In the genomic region with DNA sequence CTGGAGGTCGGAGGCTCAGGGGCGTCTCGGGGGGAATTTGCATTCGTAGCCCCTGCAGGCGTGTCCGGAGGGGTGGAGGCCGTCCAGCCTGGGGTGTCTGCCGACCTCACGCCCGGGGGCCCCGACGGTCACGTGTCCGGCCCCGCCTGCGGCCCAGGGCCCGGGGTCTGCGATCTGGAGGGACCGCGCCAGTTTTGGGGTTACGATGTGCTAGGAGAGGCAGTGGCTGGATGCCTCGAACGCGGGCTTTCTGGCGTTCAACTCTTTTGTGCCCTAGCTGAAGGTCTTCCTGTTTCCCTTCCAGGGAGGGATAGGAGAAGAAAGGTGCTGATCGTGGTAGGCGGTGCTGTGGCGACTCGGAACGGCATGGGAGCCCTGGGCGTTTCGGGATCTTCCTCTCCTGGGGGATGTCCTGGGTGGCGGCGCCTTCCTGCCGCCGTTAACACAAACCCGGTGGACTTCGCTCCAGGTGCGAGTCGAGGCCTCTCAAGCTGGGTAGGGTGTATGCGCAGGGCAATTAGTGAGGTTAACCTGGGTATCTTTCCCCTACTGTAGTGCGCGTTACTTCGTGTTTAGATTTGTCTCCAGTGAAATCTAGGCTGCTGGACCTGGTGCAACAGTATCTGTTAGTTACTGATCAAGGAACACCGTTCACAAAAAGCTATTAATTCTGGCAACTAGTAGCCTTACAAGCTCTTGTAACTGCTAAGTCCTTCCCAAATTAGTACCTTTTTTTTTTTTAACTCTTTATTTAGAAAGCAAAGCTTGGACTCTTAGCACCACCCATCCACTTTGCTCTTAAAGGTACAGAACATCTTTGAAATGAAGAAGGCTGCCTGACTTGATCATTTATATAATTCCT, we compare ENCODE assay signal across 8 cellular contexts. TPM values are rescaled to one million over a fixed set of nuclear protein-coding genes. Genes with fewer than 3 reads are reported as not detected.
A peak's percentile ranks its signal among the peaks of the same experiment; 100 is the strongest.
DNase-seq lines count a peak whose midpoint lies in the region; ATAC-seq, FAIRE-seq and TF ChIP-seq lines count a peak whose summit lies in the region.

No MANE protein-coding gene starts in this region.

- TF ChIP-seq CTCF in DOHH2 (IDR thresholded peaks at IDR 0.05; ENCODE audit: low read depth, low read length, poor library complexity, severe bottlenecking) (no peak), body of pancreas (IDR thresholded peaks at IDR 0.05) (no peak), kidney (IDR thresholded peaks at IDR 0.05; ENCODE audit: borderline replicate concordance, extremely low read depth, insufficient read depth) (no peak)

- peak; percentile 47 for DNase-seq in SK-N-DZ (ENCODE audit: low spot score)
- DNase-seq in body of pancreas, result peak; percentile 33 to 46 (median 38)
- peak; percentile 84 for DNase-seq in kidney
- peak; percentile 33 for DNase-seq in stimulated activated CD4-positive, alpha-beta T cell treated with anti-CD3 and anti-CD28 coated beads, Interleukin-15, amount 100 ng/mL, for 24 hours

- H3K4me2 ChIP-seq in DOHH2 (ENCODE audit: low read length), result peak overlapping the region; percentile 74

- peak; percentile 5 for ATAC-seq in HG03045 (IDR thresholded peaks at IDR 0.05; ENCODE audit: unreplicated experiment)
- ATAC-seq in body of pancreas, result no peak
- no peak for ATAC-seq in HG02970 (IDR thresholded peaks at IDR 0.05; ENCODE audit: low FRiP score, unreplicated experiment)
- no peak for ATAC-seq in HG03378 (IDR thresholded peaks at IDR 0.05; ENCODE audit: unreplicated experiment)

- H3K4me1 ChIP-seq in DOHH2 (ENCODE audit: control insufficient read depth, low read length), result peaks cover 42% of the 10 kb centered on the region
- H3K4me1 ChIP-seq in body of pancreas, result peaks cover 57% of the 10 kb centered on the region
- peaks cover 14 to 16% of the 10 kb centered on the region in 2 donors for H3K4me1 ChIP-seq in kidney (ENCODE audit: control insufficient read depth in 1 of 2, insufficient read depth in 1 of 2, low read depth in 1 of 2, low read length in 2 of 2)

- H3K9me3 ChIP-seq in DOHH2 (ENCODE audit: control insufficient read depth, insufficient read depth, low read length) (no peaks in the 10 kb centered on the region), body of pancreas (no peaks in the 10 kb centered on the region), kidney (ENCODE audit: control insufficient read depth in 1 of 2, low read length in 2 of 2) (no peaks in the 10 kb centered on the region)

- 1 to 2% methylated on average over 21 to 45 of the region's 45 CpGs for WGBS in body of pancreas, 2 donors

- intact Hi-C loops in body of pancreas (cut with DNase I), result no loop called here
- intact Hi-C loops in kidney (cut with DNase I), result no loop called here

- H3K27ac ChIP-seq in DOHH2 (ENCODE audit: low read depth, low read length), result peak overlapping the region; percentile 59
- peak overlapping the region; percentile 70 to 94 (median 88) for H3K27ac ChIP-seq in body of pancreas
- peak overlapping the region; percentile 86 to 89 for H3K27ac ChIP-seq in kidney (ENCODE audit: low read depth in 2 of 2, low read length in 2 of 2)

- H3K9ac ChIP-seq in kidney (ENCODE audit: low read length in 2 of 2), result peak overlapping the region; percentile 83 to 85

- no peaks in the 10 kb centered on the region; the same call in 1 of the 2 replicates for H3F3A ChIP-seq in DOHH2 (ENCODE audit: control insufficient read depth, insufficient read depth)

- peak overlapping the region; percentile 86 for H3K4me3 ChIP-seq in DOHH2 (ENCODE audit: low read length)
- H3K4me3 ChIP-seq in body of pancreas, result peak overlapping the region; percentile 26 to 70
- peak overlapping the region; percentile 70 to 79 for H3K4me3 ChIP-seq in kidney (ENCODE audit: low read length in 2 of 2)

- FAIRE-seq in kidney (lab: Jason Lieb, UNC), result no peak

- H3K36me3 ChIP-seq in DOHH2 (ENCODE audit: control insufficient read depth, low read length) (peaks cover 20% of the 10 kb centered on the region), body of pancreas (replicated peaks in 1 of 2; ENCODE audit: insufficient read depth in 1 of 2, low read depth in 2 of 2) (no peaks in the 10 kb centered on the region), kidney (ENCODE audit: control insufficient read depth in 1 of 2, insufficient read depth in 2 of 2, low read length in 2 of 2) (no peaks in the 10 kb centered on the region)

- H4K20me1 ChIP-seq in DOHH2 (ENCODE audit: control insufficient read depth, insufficient read depth, low read depth, low read length), result peaks cover 33% of the 10 kb centered on the region

- H3K9me2 ChIP-seq in DOHH2 (replicated peaks; ENCODE audit: control insufficient read depth, low read length), result no peaks in the 10 kb centered on the region

- peak in 1 of 3 donors; percentile 15 for TF ChIP-seq POLR2A in body of pancreas (IDR thresholded peaks at IDR 0.05)

- no peaks in the 10 kb centered on the region for H3K27me3 ChIP-seq in DOHH2 (ENCODE audit: control insufficient read depth, low read length)
- H3K27me3 ChIP-seq in body of pancreas, result no peaks in the 10 kb centered on the region

- peaks cover 68% of the 10 kb centered on the region for H3K79me2 ChIP-seq in DOHH2 (ENCODE audit: control insufficient read depth, low read length)

RNA-seq across cellular contexts. Expression of gene AKAP1, which starts 1.3 kb away (rescaled TPM):
- 59.2 and 61.6 TPM in 2 replicates for polyA plus RNA-seq in SK-N-DZ (2014; cell fraction: cytosol; rRNA removed)
- polyA plus RNA-seq in SK-N-DZ (2014; cell fraction: nucleus; rRNA removed), result 98.5 and 102 TPM in 2 replicates
- 10 to 100 TPM; 24.4 to 48.5 TPM for total RNA-seq in body of pancreas
- 46.8 TPM for total RNA-seq in kidney
- polyA plus RNA-seq in kidney (ENCODE audit: insufficient read depth, low read depth, low replicate concordance), result 24.6 TPM

Comparison
In these comparisons a context has a peak if more than half of its experiments do, and no peak if none do; other contexts are left out.
1. DNase-seq: peak in every context shown above with its lines; median percentile 84 in kidney; 47 in SK-N-DZ; 38 in body of pancreas; 33 in stimulated activated CD4-positive, alpha-beta T cell treated with anti-CD3 and anti-CD28 coated beads, Interleukin-15, amount 100 ng/mL, for 24 hours.